2 cellular contexts compared by ENCODE assay signal in the genomic region with DNA sequence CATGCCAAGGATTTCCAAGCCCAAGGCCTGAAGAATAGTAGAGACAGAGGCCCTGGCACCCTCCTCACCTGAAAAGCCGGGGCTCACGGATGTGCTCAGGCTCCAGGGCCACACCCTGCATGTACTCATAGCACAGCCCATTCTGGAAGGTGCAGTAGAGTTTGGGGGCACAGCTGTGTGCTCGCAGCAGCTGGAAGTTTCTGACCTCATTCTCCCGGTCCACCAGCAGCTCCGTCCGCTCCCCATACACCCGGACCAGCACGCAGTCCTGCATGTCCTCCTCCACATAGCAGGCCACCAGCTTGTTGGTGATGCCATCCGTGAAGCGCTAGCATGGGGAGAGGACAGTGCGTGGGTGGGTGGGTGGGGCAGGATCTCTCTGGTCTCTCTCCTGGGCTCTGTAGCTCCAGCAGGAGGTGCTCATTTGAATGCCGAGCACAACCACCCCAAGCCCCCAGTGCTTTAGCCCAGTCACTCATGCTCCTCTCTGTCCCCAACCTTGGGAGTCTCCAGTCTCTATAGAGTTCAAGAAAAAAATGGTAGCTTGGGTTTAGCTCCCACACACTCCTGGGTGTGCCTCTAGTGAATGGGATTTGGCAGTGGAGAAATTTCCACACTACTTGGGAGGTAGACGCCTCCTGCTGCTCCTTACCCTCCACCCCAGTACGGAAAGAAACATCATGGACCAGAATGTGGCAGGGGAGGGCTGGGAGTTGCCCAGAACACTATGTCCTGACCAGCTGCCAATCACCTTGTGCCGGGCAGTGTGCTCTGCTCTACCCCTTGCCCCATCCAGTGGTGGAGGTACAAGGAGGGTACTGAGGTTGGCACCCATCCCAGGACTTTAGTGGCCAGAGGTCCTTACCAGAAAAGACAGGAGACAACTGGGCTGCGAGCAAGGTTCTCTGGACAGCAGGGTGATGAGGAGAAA.
TF ChIP-seq lines count a peak whose summit lies in the region.

No MANE protein-coding gene starts in this region.

TF ChIP-seq in K562, 482 proteins besides CTCF, POLR2A, EP300 and RAD21:
- TF ChIP-seq HNRNPH1 (optimal IDR thresholded peaks at IDR 0.05; ENCODE audit: low read depth, low read length) (no peak), BMI1 (IDR thresholded peaks at IDR 0.05; ENCODE audit: low read length) (no peak), EGR1 (conservative IDR thresholded peaks at IDR 0.05) (0 out of 2 replicates have a peak, but pooled peaks have one; percentile 46), USF1 (CRISPR knock-in tag; IDR thresholded peaks at IDR 0.05) (0 out of 2 replicates have a peak, but pooled peaks have one; percentile 20), TARDBP (IDR thresholded peaks at IDR 0.05) (no peak), ZNF3 (CRISPR knock-in tag; IDR thresholded peaks at IDR 0.05) (no peak), ARNT (IDR thresholded peaks at IDR 0.05) (no peak), NCOA6 (IDR thresholded peaks at IDR 0.05) (no peak), FOXO4 (CRISPR knock-in tag; IDR thresholded peaks at IDR 0.05) (no peak), DLX4 (CRISPR knock-in tag; IDR thresholded peaks at IDR 0.05) (no peak), SMARCA4 (IDR thresholded peaks at IDR 0.05) (no peak), MAZ (CRISPR knock-in tag; conservative IDR thresholded peaks at IDR 0.05 in 1 of 2, IDR thresholded peaks at IDR 0.05 in 1 of 2) (no peak)
- TF ChIP-seq, protein P1, sequence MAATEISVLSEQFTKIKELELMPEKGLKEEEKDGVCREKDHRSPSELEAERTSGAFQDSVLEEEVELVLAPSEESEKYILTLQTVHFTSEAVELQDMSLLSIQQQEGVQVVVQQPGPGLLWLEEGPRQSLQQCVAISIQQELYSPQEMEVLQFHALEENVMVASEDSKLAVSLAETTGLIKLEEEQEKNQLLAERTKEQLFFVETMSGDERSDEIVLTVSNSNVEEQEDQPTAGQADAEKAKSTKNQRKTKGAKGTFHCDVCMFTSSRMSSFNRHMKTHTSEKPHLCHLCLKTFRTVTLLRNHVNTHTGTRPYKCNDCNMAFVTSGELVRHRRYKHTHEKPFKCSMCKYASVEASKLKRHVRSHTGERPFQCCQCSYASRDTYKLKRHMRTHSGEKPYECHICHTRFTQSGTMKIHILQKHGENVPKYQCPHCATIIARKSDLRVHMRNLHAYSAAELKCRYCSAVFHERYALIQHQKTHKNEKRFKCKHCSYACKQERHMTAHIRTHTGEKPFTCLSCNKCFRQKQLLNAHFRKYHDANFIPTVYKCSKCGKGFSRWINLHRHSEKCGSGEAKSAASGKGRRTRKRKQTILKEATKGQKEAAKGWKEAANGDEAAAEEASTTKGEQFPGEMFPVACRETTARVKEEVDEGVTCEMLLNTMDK (IDR thresholded peaks at IDR 0.05; ENCODE audit: borderline replicate concordance, insufficient read depth, low read depth, low read length, poor library complexity, severe bottlenecking) = peak; percentile 15

TF ChIP-seq in SK-N-SH treated with all-trans-retinoic acid at 6 μM for 48 hours, 23 proteins besides CTCF, POLR2A, EP300 and RAD21:
- TF ChIP-seq CSRNP3 (CRISPR knock-in tag; IDR thresholded peaks at IDR 0.05) (no peak), POU6F1 (CRISPR knock-in tag; IDR thresholded peaks at IDR 0.05; ENCODE audit: borderline replicate concordance, low read depth) (no peak), ZNF8 (CRISPR knock-in tag; IDR thresholded peaks at IDR 0.05) (no peak), SNAI2 (CRISPR knock-in tag; IDR thresholded peaks at IDR 0.05) (no peak), ISL1 (CRISPR knock-in tag; IDR thresholded peaks at IDR 0.05) (no peak), BACH2 (CRISPR knock-in tag; IDR thresholded peaks at IDR 0.05; ENCODE audit: borderline replicate concordance) (no peak), PATZ1 (CRISPR knock-in tag; IDR thresholded peaks at IDR 0.05; ENCODE audit: borderline replicate concordance) (no peak), PPARA (CRISPR knock-in tag; IDR thresholded peaks at IDR 0.05; ENCODE audit: borderline replicate concordance) (no peak), ESRRG (CRISPR knock-in tag; IDR thresholded peaks at IDR 0.05) (no peak), ZFP3 (CRISPR knock-in tag; IDR thresholded peaks at IDR 0.05) (no peak), OSR1 (CRISPR knock-in tag; IDR thresholded peaks at IDR 0.05) (no peak), ZNF70 (CRISPR knock-in tag; IDR thresholded peaks at IDR 0.05) (no peak), CSDC2 (CRISPR knock-in tag; IDR thresholded peaks at IDR 0.05) (no peak)
- TF ChIP-seq, protein P2, sequence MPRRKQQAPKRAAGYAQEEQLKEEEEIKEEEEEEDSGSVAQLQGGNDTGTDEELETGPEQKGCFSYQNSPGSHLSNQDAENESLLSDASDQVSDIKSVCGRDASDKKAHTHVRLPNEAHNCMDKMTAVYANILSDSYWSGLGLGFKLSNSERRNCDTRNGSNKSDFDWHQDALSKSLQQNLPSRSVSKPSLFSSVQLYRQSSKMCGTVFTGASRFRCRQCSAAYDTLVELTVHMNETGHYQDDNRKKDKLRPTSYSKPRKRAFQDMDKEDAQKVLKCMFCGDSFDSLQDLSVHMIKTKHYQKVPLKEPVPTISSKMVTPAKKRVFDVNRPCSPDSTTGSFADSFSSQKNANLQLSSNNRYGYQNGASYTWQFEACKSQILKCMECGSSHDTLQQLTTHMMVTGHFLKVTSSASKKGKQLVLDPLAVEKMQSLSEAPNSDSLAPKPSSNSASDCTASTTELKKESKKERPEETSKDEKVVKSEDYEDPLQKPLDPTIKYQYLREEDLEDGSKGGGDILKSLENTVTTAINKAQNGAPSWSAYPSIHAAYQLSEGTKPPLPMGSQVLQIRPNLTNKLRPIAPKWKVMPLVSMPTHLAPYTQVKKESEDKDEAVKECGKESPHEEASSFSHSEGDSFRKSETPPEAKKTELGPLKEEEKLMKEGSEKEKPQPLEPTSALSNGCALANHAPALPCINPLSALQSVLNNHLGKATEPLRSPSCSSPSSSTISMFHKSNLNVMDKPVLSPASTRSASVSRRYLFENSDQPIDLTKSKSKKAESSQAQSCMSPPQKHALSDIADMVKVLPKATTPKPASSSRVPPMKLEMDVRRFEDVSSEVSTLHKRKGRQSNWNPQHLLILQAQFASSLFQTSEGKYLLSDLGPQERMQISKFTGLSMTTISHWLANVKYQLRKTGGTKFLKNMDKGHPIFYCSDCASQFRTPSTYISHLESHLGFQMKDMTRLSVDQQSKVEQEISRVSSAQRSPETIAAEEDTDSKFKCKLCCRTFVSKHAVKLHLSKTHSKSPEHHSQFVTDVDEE (CRISPR knock-in tag; IDR thresholded peaks at IDR 0.05) = no peak
